16 cellular contexts compared by ENCODE assay signal in the genomic region with DNA sequence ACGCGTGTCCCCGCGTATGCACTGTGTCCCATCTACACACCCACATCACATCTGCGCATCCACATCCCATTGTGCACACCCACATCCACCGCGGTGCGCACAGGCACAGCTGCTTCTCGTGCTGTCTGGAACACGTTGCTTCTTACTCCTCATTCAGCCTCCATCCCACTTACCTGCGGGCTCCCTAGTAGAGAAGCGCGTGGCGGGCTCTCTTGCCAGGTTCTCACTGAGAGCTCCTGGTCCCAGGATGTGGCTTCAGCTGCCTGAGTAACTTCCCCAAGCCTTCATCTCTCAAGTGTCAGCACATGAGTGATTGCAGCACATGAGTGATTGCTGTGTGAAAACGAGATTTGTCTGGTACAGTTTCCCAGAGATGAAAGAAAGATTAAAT.
DNase-seq lines count a peak whose midpoint lies in the region; ATAC-seq and TF ChIP-seq lines count a peak whose summit lies in the region.
"Had no signal": no experiment of that assay in that cellular context is flagged by ENCODE, and none has a peak within 500 bp of the region (broad histone marks: within the 10 kb centered on the region; RNA-seq: fewer than 3 reads in every experiment).

No MANE protein-coding gene starts in this region.

- in situ Hi-C loops in brain microvascular endothelial cell (cut with HindIII; ENCODE audit: low pct_ligation_motif_present, low sequenced_read_pairs) = no loop called here
- in situ Hi-C loops in mammary epithelial cell (cut with MboI; ENCODE audit: low sequenced_read_pairs in 2 of 2) = no loop called here

- DNase-seq in GM10266 (ENCODE audit: extremely low spot score) (peak; percentile 79), islet precursor cell (peak; percentile 25), brain microvascular endothelial cell (no peak), H7 (no peak), mammary epithelial cell (no peak)
- peak; percentile 50 for DNase-seq in Jurkat, Clone E6-1 (ENCODE audit: low read depth, low spot score)
- DNase-seq: amygdala, mucosa of descending colon, NCI-H187 treated with DMSO at 0.1 percent for 48 hours, NCI-H526 treated with DMSO at 0.1 percent for 48 hours, PC-3 had no signal

- H3K4me1 ChIP-seq in mammary epithelial cell (ENCODE audit: insufficient read depth, low read length) = no peaks in the 10 kb centered on the region

- WGBS in mammary epithelial cell (ENCODE audit: low coverage, missing lambda C conversion rate) = 97% methylated on average over 15 of the region's 15 CpGs

- CTCF ChIA-PET in mammary epithelial cell (lab: Charles Lee; ENCODE audit: low non-redundant PET) = no interaction called here

- H3K27me3 ChIP-seq in brain microvascular endothelial cell (replicated peaks) = no peaks in the 10 kb centered on the region
- no peaks in the 10 kb centered on the region for H3K27me3 ChIP-seq in H7 (ENCODE audit: control insufficient read depth, insufficient read depth, low read length)
- H3K27me3 ChIP-seq in mammary epithelial cell (ENCODE audit: insufficient read depth, low read length) = no peaks in the 10 kb centered on the region

- no peaks in the 10 kb centered on the region for H3K9me3 ChIP-seq in mammary epithelial cell (replicated peaks; ENCODE audit: insufficient read depth, low read length)
- H3K9me3 ChIP-seq: mucosa of descending colon, thoracic aorta had no signal

- intact Hi-C loops in mammary epithelial cell (cut with micrococcal nuclease) = no loop called here

- dilution Hi-C loops in mammary epithelial cell (cut with HindIII; ENCODE audit: low sequenced_read_pairs) = no loop called here

- no peak for TF ChIP-seq CTCF in GM10266 (IDR thresholded peaks at IDR 0.05; ENCODE audit: control insufficient read depth, insufficient read depth, low read depth, missing control alignments)
- TF ChIP-seq CTCF in brain microvascular endothelial cell (IDR thresholded peaks at IDR 0.05; ENCODE audit: low read depth, low read length, missing control alignments) = no peak
- no peak for TF ChIP-seq CTCF in mammary epithelial cell (conservative IDR thresholded peaks at IDR 0.05 in 1 of 2, IDR thresholded peaks at IDR 0.05 in 1 of 2; ENCODE audit: extremely low read depth in 1 of 2, insufficient read depth in 1 of 2, low read depth in 1 of 2, low read length in 2 of 2)

- peaks cover 15% of the 10 kb centered on the region for H3K36me3 ChIP-seq in brain microvascular endothelial cell (replicated peaks)
- peaks cover 34% of the 10 kb centered on the region for H3K36me3 ChIP-seq in H7 (replicated peaks; ENCODE audit: control insufficient read depth, insufficient read depth, low read length)
- H3K36me3 ChIP-seq in mammary epithelial cell (ENCODE audit: insufficient read depth, low read length) = peaks cover 24% of the 10 kb centered on the region

- BruUV-seq in mammary epithelial cell (replicated peaks; lab: Mats Ljungman, UMichigan) = no TSS peak

- H3K27ac ChIP-seq in brain microvascular endothelial cell (no peak overlapping the region), mammary epithelial cell (ENCODE audit: insufficient read depth, low read depth, low read length) (no peak overlapping the region)
- H3K27ac ChIP-seq: coronary artery, thoracic aorta had no signal

- H3K9ac ChIP-seq in mammary epithelial cell (ENCODE audit: insufficient read depth, low read length) = no peak overlapping the region

- no peaks in the 10 kb centered on the region for H3K79me2 ChIP-seq in mammary epithelial cell (ENCODE audit: insufficient read depth, low read length)

- no peak overlapping the region for H2AFZ ChIP-seq in mammary epithelial cell (ENCODE audit: low read depth, low read length)

- no peak overlapping the region for H3K4me3 ChIP-seq in Jurkat, Clone E6-1 (ENCODE audit: low read length)
- H3K4me3 ChIP-seq in brain microvascular endothelial cell (ENCODE audit: low read depth, low read length) (no peak overlapping the region), H7 (ENCODE audit: insufficient read depth, low read depth, low read length) (no peak overlapping the region), mammary epithelial cell (replicated peaks in 1 of 3; ENCODE audit: insufficient read depth in 1 of 3, low read depth in 2 of 3, low read length in 3 of 3) (no peak overlapping the region)
- H3K4me3 ChIP-seq: coronary artery, mucosa of descending colon, thoracic aorta had no signal

- ATAC-seq in GM19043 (IDR thresholded peaks at IDR 0.05; ENCODE audit: low read depth, unreplicated experiment) (peak; percentile 81), HG03378 (IDR thresholded peaks at IDR 0.05; ENCODE audit: unreplicated experiment) (no peak)
- ATAC-seq: mucosa of descending colon, PC-3, SK-N-SH treated with all-trans-retinoic acid at 6 μM for 48 hours had no signal

- H4K20me1 ChIP-seq in mammary epithelial cell (ENCODE audit: insufficient read depth, low read length) = no peaks in the 10 kb centered on the region

- H3K4me2 ChIP-seq in mammary epithelial cell (ENCODE audit: insufficient read depth, low read depth, low read length) = no peak overlapping the region

Comparison
In these comparisons a context has a peak if more than half of its experiments do, and no peak if none do; other contexts are left out.
1. DNase-seq: peak in GM10266 (single experiment), Jurkat, Clone E6-1 (single experiment) and islet precursor cell (single experiment); none in brain microvascular endothelial cell (single experiment), H7 (single experiment) and mammary epithelial cell (single experiment).